ENCODE assay signal across 14 cellular contexts in the genomic region with DNA sequence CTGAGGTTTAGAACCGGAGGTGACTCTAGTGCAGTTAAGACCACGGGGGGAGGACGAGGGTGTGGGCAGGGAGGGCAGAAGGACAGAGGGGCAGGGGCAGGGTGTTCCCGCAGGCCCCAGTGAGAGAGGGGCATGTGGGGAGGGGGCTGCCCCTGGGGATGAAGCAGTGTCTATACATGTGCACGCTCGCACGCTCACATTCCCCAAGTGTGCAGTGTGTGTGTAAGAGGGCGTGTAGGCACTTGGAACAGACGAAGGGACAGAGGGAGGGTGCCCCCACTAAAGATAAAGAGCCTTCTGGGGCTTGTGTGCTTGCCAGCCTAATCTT.
DNase-seq lines count a peak whose midpoint lies in the region; ATAC-seq and TF ChIP-seq lines count a peak whose summit lies in the region.
"Had no signal": no experiment of that assay in that cellular context is flagged by ENCODE, and none has a peak within 500 bp of the region (broad histone marks: within the 10 kb centered on the region; RNA-seq: fewer than 3 reads in every experiment).

No MANE protein-coding gene starts in this region.

- H3K9me2 ChIP-seq in OCI-LY7 (ENCODE audit: insufficient read depth, low read length) = no peaks in the 10 kb centered on the region

- H3K4me1 Mint-ChIP-seq in CD8-positive, alpha-beta T cell (ENCODE audit: low read depth) = peaks cover 27% of the 10 kb centered on the region
- H3K4me1 Mint-ChIP-seq in glutamatergic neuron (ENCODE audit: low read depth, unreplicated experiment) = peaks cover 15% of the 10 kb centered on the region
- H3K4me1 Mint-ChIP-seq in stimulated activated memory B cell treated with anti-CD40 and anti-IgM and Interleukin-4, amounts not matched to agents 10 μg/mL and 1 μg/mL and 100 μg/mL, for 72 hours = peaks cover 42% of the 10 kb centered on the region

- no peaks in the 10 kb centered on the region for H3K36me3 ChIP-seq in CD8-positive, alpha-beta T cell (ENCODE audit: insufficient read depth, low read length)
- no peaks in the 10 kb centered on the region for H3K36me3 ChIP-seq in OCI-LY7 (ENCODE audit: insufficient read depth, low read length)
- H3K36me3 ChIP-seq: BE2C, brain microvascular endothelial cell, upper lobe of left lung had no signal

- peak; percentile 20 for ATAC-seq in CD8-positive, alpha-beta T cell
- peak; percentile 54 for ATAC-seq in stimulated activated memory B cell treated with anti-CD40 and anti-IgM and Interleukin-4, amounts not matched to agents 10 μg/mL and 1 μg/mL and 100 μg/mL, for 72 hours
- no peak for ATAC-seq in HG03442 (IDR thresholded peaks at IDR 0.05; ENCODE audit: unreplicated experiment)

- no peak for TF ChIP-seq CTCF in CD8-positive, alpha-beta T cell (IDR thresholded peaks at IDR 0.05)
- no peak for TF ChIP-seq CTCF in OCI-LY7 (conservative IDR thresholded peaks at IDR 0.05; ENCODE audit: low read length)
- no peak for TF ChIP-seq CTCF in glutamatergic neuron (IDR thresholded peaks at IDR 0.05; ENCODE audit: partially characterized antibody, unreplicated experiment)

- H3K27ac ChIP-seq in CD8-positive, alpha-beta T cell (ENCODE audit: low read depth, low read length) = no peak overlapping the region
- no peak overlapping the region for H3K27ac ChIP-seq in OCI-LY7 (ENCODE audit: low read depth, low read length, poor library complexity, severe bottlenecking)
- H3K27ac ChIP-seq: brain microvascular endothelial cell had no signal

- no TSS peak for BruUV-seq in OCI-LY7 (replicated peaks; lab: Mats Ljungman, UMichigan)

- CTCF ChIA-PET in CD8-positive, alpha-beta T cell (lab: Charles Lee) = no interaction called here
- CTCF ChIA-PET in OCI-LY7 (lab: Charles Lee; ENCODE audit: unreplicated experiment) = no interaction called here

- peaks cover 31% of the 10 kb centered on the region for H3K4me1 ChIP-seq in CD8-positive, alpha-beta T cell (ENCODE audit: insufficient read depth, low read length)
- no peaks in the 10 kb centered on the region for H3K4me1 ChIP-seq in OCI-LY7 (ENCODE audit: insufficient read depth, low read length, poor library complexity, severe bottlenecking)
- H3K4me1 ChIP-seq: BE2C had no signal

- H3K4me2 ChIP-seq in OCI-LY7 (ENCODE audit: low read length) = no peak overlapping the region

- H3K4me3 Mint-ChIP-seq in CD8-positive, alpha-beta T cell = peak overlapping the region; percentile 55
- H3K4me3 Mint-ChIP-seq in glutamatergic neuron (ENCODE audit: unreplicated experiment) = peak overlapping the region; percentile 22
- no peak overlapping the region for H3K4me3 Mint-ChIP-seq in stimulated activated memory B cell treated with anti-CD40 and anti-IgM and Interleukin-4, amounts not matched to agents 10 μg/mL and 1 μg/mL and 100 μg/mL, for 72 hours

- peak overlapping the region; percentile 83 for H3K27ac Mint-ChIP-seq in CD8-positive, alpha-beta T cell
- peak overlapping the region; percentile 91 for H3K27ac Mint-ChIP-seq in glutamatergic neuron (ENCODE audit: unreplicated experiment)
- H3K27ac Mint-ChIP-seq in stimulated activated memory B cell treated with anti-CD40 and anti-IgM and Interleukin-4, amounts not matched to agents 10 μg/mL and 1 μg/mL and 100 μg/mL, for 72 hours = peak overlapping the region; percentile 86

- no peaks in the 10 kb centered on the region for H3K36me3 Mint-ChIP-seq in CD8-positive, alpha-beta T cell
- peaks cover 15% of the 10 kb centered on the region for H3K36me3 Mint-ChIP-seq in glutamatergic neuron (ENCODE audit: unreplicated experiment)
- peaks cover 18% of the 10 kb centered on the region for H3K36me3 Mint-ChIP-seq in stimulated activated memory B cell treated with anti-CD40 and anti-IgM and Interleukin-4, amounts not matched to agents 10 μg/mL and 1 μg/mL and 100 μg/mL, for 72 hours

- H4K20me1 ChIP-seq in OCI-LY7 (ENCODE audit: insufficient read depth, low read length) = no peaks in the 10 kb centered on the region

- H2AFZ ChIP-seq in OCI-LY7 (ENCODE audit: low read length) = peak overlapping the region; percentile 40; the same call in 1 of the 2 replicates

- no peaks in the 10 kb centered on the region for H3K9me3 ChIP-seq in CD8-positive, alpha-beta T cell (ENCODE audit: low read length)
- no peaks in the 10 kb centered on the region for H3K9me3 ChIP-seq in OCI-LY7 (ENCODE audit: low read length)
- H3K9me3 ChIP-seq: BE2C, upper lobe of left lung had no signal

- no peak for DNase-seq in CD8-positive, alpha-beta T cell
- DNase-seq in OCI-LY7 (ENCODE audit: low spot score) = no peak
- no peak for DNase-seq in glutamatergic neuron
- DNase-seq in COR-L47 (lab: John Stamatoyannopoulos, UW) = no peak
- DNase-seq in SHP77 (lab: John Stamatoyannopoulos, UW) = no peak
- DNase-seq: activated CD4-positive, alpha-beta T cell treated with anti-CD3 and anti-CD28 coated beads for 4 hours; BE2C; brain microvascular endothelial cell; DMS79; effector CD4-positive, alpha-beta T cell; NCI-H2171; upper lobe of left lung had no signal

- H3K79me2 ChIP-seq in OCI-LY7 (ENCODE audit: insufficient read depth, low read depth, low read length) = no peaks in the 10 kb centered on the region

- POLR2A ChIA-PET in CD8-positive, alpha-beta T cell (lab: Charles Lee) = no interaction called here
- POLR2A ChIA-PET in OCI-LY7 (lab: Charles Lee) = interaction anchor here (1.2 kb wide), 1 partner anchor 90 kb away, joined by 3 read pairs; no protein-coding TSS in a partner anchor

- no peaks in the 10 kb centered on the region for H3K27me3 ChIP-seq in CD8-positive, alpha-beta T cell (ENCODE audit: insufficient read depth, low read length)
- H3K27me3 ChIP-seq: BE2C, brain microvascular endothelial cell, upper lobe of left lung had no signal

- no peaks in the 10 kb centered on the region for H3K27me3 Mint-ChIP-seq in CD8-positive, alpha-beta T cell (ENCODE audit: low read depth)
- H3K27me3 Mint-ChIP-seq in glutamatergic neuron (ENCODE audit: unreplicated experiment) = peaks cover 3% of the 10 kb centered on the region
- no peaks in the 10 kb centered on the region for H3K27me3 Mint-ChIP-seq in stimulated activated memory B cell treated with anti-CD40 and anti-IgM and Interleukin-4, amounts not matched to agents 10 μg/mL and 1 μg/mL and 100 μg/mL, for 72 hours

- H3K4me3 ChIP-seq in CD8-positive, alpha-beta T cell (ENCODE audit: low read depth, low read length) = no peak overlapping the region
- no peak overlapping the region for H3K4me3 ChIP-seq in OCI-LY7 (ENCODE audit: low read depth, low read length, poor library complexity, severe bottlenecking)
- H3K4me3 ChIP-seq: upper lobe of left lung had no signal

- no peaks in the 10 kb centered on the region for H3K9me3 Mint-ChIP-seq in CD8-positive, alpha-beta T cell
- no peaks in the 10 kb centered on the region for H3K9me3 Mint-ChIP-seq in glutamatergic neuron (ENCODE audit: unreplicated experiment)
- no peaks in the 10 kb centered on the region for H3K9me3 Mint-ChIP-seq in stimulated activated memory B cell treated with anti-CD40 and anti-IgM and Interleukin-4, amounts not matched to agents 10 μg/mL and 1 μg/mL and 100 μg/mL, for 72 hours

- intact Hi-C loops in CD8-positive, alpha-beta T cell (cut with DNase I, micrococcal nuclease) = no loop called here
- intact Hi-C loops in OCI-LY7 (cut with micrococcal nuclease; ENCODE audit: unreplicated experiment) = no loop called here
